In the genomic region with DNA sequence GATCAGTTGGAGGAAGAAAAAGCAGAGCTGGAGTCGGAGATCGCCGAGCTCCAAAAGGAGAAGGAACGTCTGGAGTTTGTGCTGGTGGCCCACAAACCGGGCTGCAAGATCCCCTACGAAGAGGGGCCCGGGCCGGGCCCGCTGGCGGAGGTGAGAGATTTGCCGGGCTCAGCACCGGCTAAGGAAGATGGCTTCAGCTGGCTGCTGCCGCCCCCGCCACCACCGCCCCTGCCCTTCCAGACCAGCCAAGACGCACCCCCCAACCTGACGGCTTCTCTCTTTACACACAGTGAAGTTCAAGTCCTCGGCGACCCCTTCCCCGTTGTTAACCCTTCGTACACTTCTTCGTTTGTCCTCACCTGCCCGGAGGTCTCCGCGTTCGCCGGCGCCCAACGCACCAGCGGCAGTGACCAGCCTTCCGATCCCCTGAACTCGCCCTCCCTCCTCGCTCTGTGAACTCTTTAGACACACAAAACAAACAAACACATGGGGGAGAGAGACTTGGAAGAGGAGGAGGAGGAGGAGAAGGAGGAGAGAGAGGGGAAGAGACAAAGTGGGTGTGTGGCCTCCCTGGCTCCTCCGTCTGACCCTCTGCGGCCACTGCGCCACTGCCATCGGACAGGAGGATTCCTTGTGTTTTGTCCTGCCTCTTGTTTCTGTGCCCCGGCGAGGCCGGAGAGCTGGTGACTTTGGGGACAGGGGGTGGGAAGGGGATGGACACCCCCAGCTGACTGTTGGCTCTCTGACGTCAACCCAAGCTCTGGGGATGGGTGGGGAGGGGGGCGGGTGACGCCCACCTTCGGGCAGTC, we compare ENCODE assay signal across 1 cellular context.
TF ChIP-seq lines count a peak whose summit lies in the region.

No MANE protein-coding gene starts in this region.

TF ChIP-seq in K562, 482 proteins besides CTCF, POLR2A, EP300 and RAD21 (continued from another document):
- TF ChIP-seq, protein P1, sequence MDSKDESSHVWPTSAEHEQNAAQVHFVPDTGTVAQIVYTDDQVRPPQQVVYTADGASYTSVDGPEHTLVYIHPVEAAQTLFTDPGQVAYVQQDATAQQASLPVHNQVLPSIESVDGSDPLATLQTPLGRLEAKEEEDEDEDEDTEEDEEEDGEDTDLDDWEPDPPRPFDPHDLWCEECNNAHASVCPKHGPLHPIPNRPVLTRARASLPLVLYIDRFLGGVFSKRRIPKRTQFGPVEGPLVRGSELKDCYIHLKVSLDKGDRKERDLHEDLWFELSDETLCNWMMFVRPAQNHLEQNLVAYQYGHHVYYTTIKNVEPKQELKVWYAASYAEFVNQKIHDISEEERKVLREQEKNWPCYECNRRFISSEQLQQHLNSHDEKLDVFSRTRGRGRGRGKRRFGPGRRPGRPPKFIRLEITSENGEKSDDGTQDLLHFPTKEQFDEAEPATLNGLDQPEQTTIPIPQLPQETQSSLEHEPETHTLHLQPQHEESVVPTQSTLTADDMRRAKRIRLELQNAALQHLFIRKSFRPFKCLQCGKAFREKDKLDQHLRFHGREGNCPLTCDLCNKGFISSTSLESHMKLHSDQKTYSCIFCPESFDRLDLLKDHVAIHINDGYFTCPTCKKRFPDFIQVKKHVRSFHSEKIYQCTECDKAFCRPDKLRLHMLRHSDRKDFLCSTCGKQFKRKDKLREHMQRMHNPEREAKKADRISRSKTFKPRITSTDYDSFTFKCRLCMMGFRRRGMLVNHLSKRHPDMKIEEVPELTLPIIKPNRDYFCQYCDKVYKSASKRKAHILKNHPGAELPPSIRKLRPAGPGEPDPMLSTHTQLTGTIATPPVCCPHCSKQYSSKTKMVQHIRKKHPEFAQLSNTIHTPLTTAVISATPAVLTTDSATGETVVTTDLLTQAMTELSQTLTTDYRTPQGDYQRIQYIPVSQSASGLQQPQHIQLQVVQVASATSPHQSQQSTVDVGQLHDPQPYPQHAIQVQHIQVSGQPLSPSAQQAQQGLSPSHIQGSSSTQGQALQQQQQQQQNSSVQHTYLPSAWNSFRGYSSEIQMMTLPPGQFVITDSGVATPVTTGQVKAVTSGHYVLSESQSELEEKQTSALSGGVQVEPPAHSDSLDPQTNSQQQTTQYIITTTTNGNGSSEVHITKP (IDR thresholded peaks at IDR 0.05; ENCODE audit: partially characterized antibody): no peak
- no peak for TF ChIP-seq LARP7 (IDR thresholded peaks at IDR 0.05)
- no peak for TF ChIP-seq RBM14 (IDR thresholded peaks at IDR 0.05; ENCODE audit: borderline replicate concordance, insufficient read depth, low read depth, low read length)
- TF ChIP-seq ZFP36 (IDR thresholded peaks at IDR 0.05; ENCODE audit: low read depth, low read length, partially characterized antibody): peak; percentile 85
- peak; percentile 37; the same call in 1 of the 2 replicates for TF ChIP-seq POLR2G (IDR thresholded peaks at IDR 0.05; ENCODE audit: low read depth, low read length)
- no peak for TF ChIP-seq PHB2 (IDR thresholded peaks at IDR 0.05; ENCODE audit: low read depth)
- TF ChIP-seq, protein P2, sequence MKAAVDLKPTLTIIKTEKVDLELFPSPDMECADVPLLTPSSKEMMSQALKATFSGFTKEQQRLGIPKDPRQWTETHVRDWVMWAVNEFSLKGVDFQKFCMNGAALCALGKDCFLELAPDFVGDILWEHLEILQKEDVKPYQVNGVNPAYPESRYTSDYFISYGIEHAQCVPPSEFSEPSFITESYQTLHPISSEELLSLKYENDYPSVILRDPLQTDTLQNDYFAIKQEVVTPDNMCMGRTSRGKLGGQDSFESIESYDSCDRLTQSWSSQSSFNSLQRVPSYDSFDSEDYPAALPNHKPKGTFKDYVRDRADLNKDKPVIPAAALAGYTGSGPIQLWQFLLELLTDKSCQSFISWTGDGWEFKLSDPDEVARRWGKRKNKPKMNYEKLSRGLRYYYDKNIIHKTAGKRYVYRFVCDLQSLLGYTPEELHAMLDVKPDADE (conservative IDR thresholded peaks at IDR 0.05; ENCODE audit: control insufficient read depth, low read depth, low read length): no peak
- TF ChIP-seq CBFA2T3 (IDR thresholded peaks at IDR 0.05): no peak
- TF ChIP-seq, protein P3, sequence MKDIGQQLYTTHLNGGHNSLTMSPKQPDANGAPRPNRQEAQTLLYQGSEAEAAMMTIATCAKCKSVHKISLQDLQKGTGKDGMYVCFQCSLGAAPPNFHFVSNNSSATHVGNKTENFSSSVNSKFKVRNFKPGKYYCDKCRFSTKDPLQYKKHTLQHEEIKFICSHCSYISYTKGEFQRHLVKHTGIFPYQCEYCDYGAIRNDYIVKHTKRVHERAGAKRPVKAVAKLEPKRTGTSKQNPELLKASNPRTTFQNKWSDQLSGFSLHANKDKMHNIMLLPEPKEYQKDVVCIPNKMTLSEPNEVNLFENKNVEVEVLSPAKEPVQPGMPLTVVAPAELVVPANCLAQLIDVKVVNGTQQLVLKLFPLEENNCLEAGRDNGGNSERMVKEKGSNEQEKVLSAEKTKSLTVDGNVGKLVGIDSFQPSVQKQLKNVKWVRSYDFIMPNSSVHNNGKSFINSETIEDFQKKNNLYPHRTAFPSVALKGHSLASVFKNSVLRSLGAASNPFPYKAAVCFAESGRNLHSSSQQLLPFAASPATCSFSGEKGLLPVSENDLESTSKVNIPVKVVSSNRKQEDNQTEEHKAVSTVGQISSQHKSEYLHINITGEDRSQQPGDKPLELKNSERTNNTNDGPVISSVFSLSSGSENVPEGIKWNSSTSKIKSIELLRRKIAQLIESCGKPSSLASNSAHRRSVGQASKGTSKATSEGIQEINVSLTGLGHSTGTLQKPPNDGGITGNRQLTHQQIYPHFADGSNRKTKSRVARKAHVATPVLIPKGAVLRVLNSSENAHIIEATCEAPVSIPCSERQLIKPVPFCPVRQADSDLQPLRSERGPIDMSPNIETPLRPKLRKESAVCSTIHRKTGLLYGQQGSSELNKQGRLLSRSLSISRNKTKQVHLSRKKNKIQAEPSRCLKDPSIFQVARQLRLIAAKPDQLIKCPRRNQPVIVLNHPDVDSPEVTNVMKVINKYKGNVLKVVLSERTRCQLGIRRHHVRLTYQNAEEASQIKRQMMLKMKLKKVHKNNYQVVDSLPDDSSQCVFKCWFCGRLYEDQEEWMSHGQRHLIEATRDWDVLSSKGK (CRISPR knock-in tag; IDR thresholded peaks at IDR 0.05): no peak
- TF ChIP-seq, protein P4, sequence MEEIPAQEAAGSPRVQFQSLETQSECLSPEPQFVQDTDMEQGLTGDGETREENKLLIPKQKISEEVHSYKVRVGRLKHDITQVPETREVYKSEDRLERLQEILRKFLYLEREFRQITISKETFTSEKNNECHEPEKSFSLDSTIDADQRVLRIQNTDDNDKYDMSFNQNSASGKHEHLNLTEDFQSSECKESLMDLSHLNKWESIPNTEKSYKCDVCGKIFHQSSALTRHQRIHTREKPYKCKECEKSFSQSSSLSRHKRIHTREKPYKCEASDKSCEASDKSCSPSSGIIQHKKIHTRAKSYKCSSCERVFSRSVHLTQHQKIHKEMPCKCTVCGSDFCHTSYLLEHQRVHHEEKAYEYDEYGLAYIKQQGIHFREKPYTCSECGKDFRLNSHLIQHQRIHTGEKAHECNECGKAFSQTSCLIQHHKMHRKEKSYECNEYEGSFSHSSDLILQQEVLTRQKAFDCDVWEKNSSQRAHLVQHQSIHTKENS (CRISPR knock-in tag; IDR thresholded peaks at IDR 0.05): no peak
TF ChIP-seq in K562: peak in this region for 10.
